ENCODE assay signal across 19 cellular contexts in genomic region chr1:167955915-167956314, GRCh38. TPM values are rescaled to one million over a fixed set of nuclear protein-coding genes. Genes with fewer than 3 reads are reported as not detected.
"Had no signal": no experiment of that assay in that cellular context is flagged by ENCODE, and none has a peak within 500 bp of the region (broad histone marks: within the 10 kb centered on the region; RNA-seq: fewer than 3 reads in every experiment).

No MANE protein-coding gene starts in this region.

- H3K4me3 ChIP-seq: ascending aorta, lung, neural progenitor cell, ovary, right lobe of liver, smooth muscle cell, suprapubic skin had no signal

- H3K27me3 Mint-ChIP-seq: activated naive CD4-positive, alpha-beta T cell treated with anti-CD3 and anti-CD28 coated beads, Interleukin-2, amount 10 ng/mL, durations not matched to agents 7 days and 5 days; activated T-helper 17 cell treated with anti-CD3 and anti-CD28 coated beads, Interleukin-2, amount 50 U/mL, for 72 hours had no signal

- H3K4me2 ChIP-seq: neural progenitor cell, smooth muscle cell had no signal

- H3K27ac ChIP-seq: ascending aorta, neural progenitor cell, ovary, right lobe of liver, suprapubic skin had no signal

- ATAC-seq: activated T-helper 17 cell treated with anti-CD3 and anti-CD28 coated beads, Interleukin-2, amount 50 U/mL, for 72 hours; stimulated activated naive CD8-positive, alpha-beta T cell treated with anti-CD3 and anti-CD28 coated beads, Interleukin-15, Interleukin-2, amounts not matched to agents 100 U/mL and 50 U/mL, for 24 hours had no signal

- H3K27ac Mint-ChIP-seq: activated naive CD4-positive, alpha-beta T cell treated with anti-CD3 and anti-CD28 coated beads, Interleukin-2, amount 10 ng/mL, durations not matched to agents 7 days and 5 days; activated T-helper 17 cell treated with anti-CD3 and anti-CD28 coated beads, Interleukin-2, amount 50 U/mL, for 72 hours; neural progenitor cell had no signal

- H3K9me3 ChIP-seq: ascending aorta, ovary, right lobe of liver, suprapubic skin had no signal

- H3K4me1 Mint-ChIP-seq: neural progenitor cell had no signal

- H3K36me3 ChIP-seq: ovary had no signal

- H3K27me3 ChIP-seq: ascending aorta, neural progenitor cell, ovary, right lobe of liver, suprapubic skin had no signal

- H3K4me3 Mint-ChIP-seq: activated naive CD4-positive, alpha-beta T cell treated with anti-CD3 and anti-CD28 coated beads, Interleukin-2, amount 10 ng/mL, durations not matched to agents 7 days and 5 days; activated T-helper 17 cell treated with anti-CD3 and anti-CD28 coated beads, Interleukin-2, amount 50 U/mL, for 72 hours; neural progenitor cell had no signal

- H3K9ac ChIP-seq: neural progenitor cell had no signal

- H3K9me3 Mint-ChIP-seq: activated naive CD4-positive, alpha-beta T cell treated with anti-CD3 and anti-CD28 coated beads, Interleukin-2, amount 10 ng/mL, durations not matched to agents 7 days and 5 days; activated T-helper 17 cell treated with anti-CD3 and anti-CD28 coated beads, Interleukin-2, amount 50 U/mL, for 72 hours had no signal

- H2AFZ ChIP-seq: neural progenitor cell had no signal

- DNase-seq: activated CD4-positive, alpha-beta T cell treated with anti-CD3 and anti-CD28 coated beads, Interleukin-2, amount 50 U/mL, for 4 hours; activated CD4-positive, CD25-positive, alpha-beta regulatory T cell treated with anti-CD3 and anti-CD28 coated beads, Interleukin-2, amount 50 U/mL, for 72 hours; activated naive CD4-positive, alpha-beta T cell treated with anti-CD3 and anti-CD28 coated beads, Interleukin-2, amount 10 ng/mL, durations not matched to agents 7 days and 5 days; dermis blood vessel endothelial cell; midbrain; ovary; right lobe of liver; stimulated activated CD4-positive, alpha-beta T cell treated with anti-CD3 and anti-CD28 coated beads, Interleukin-4, amount 100 ng/mL, for 4 hours; stimulated activated CD8-positive, alpha-beta memory T cell treated with anti-CD3 and anti-CD28 coated beads, Interleukin-4, amount 100 ng/mL, for 48 hours; stimulated activated naive CD8-positive, alpha-beta T cell treated with anti-CD3 and anti-CD28 coated beads, Interleukin-15, Interleukin-2, amounts not matched to agents 100 U/mL and 50 U/mL, for 24 hours; T-helper 9 cell had no signal

- H3K4me1 ChIP-seq: neural progenitor cell had no signal

RNA-seq across cellular contexts. Expression of gene ADCY10, which starts 42.0 kb away (rescaled TPM):
- total RNA-seq: epithelial cell of proximal tubule, pulmonary artery endothelial cell, smooth muscle cell, suprapubic skin had no signal
- polyA plus RNA-seq: smooth muscle cell had no signal
